Comparison of ENCODE assay signal across 8 cellular contexts in the genomic region with DNA sequence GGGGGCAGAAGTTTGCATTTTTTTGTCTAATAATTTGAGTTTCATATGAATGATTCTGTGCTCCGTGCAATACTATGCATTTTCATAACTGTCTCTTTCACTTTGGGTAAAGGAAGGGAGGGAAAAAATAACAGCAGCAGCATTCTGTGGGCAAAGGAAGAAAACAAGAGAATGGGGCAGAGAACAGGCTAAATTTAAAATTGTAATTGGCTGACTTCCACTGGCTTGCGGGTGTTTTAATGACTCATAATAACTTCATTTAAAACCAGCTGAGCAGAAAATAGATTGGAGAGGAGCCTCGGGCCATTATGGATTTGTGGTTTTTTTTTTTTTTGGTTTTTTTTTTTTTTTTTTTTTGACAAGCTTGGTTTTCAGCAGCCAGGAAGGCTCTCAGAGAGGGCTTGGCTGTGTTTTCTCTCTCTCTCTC.
DNase-seq lines count a peak whose midpoint lies in the region; ATAC-seq, FAIRE-seq and TF ChIP-seq lines count a peak whose summit lies in the region.

No MANE protein-coding gene starts in this region.

- peak overlapping the region; percentile 54 to 86 for H3K27ac Mint-ChIP-seq in natural killer cell treated with Interleukin-12 subunit alpha and Interleukin-12 subunit beta and Interleukin-15 and Interleukin-18, amount 100 ng/mL, for 72 hours

- TF ChIP-seq CTCF in C4-2B (conservative IDR thresholded peaks at IDR 0.05) (no peak), endothelial cell of umbilical vein (IDR thresholded peaks at IDR 0.05; ENCODE audit: extremely low read depth in 1 of 2, insufficient read depth in 1 of 2, low read depth in 1 of 2, low read length in 2 of 2) (no peak)

- H3K36me3 ChIP-seq in SK-N-MC (ENCODE audit: insufficient read depth, low read length): no peaks in the 10 kb centered on the region
- no peaks in the 10 kb centered on the region for H3K36me3 ChIP-seq in endothelial cell of umbilical vein (ENCODE audit: control insufficient read depth in 2 of 2, extremely low read depth in 1 of 2, insufficient read depth in 2 of 2, low read length in 2 of 2)

- H3K9me3 ChIP-seq in SK-N-MC (ENCODE audit: low read depth, low read length): no peaks in the 10 kb centered on the region
- no peaks in the 10 kb centered on the region for H3K9me3 ChIP-seq in endothelial cell of umbilical vein (replicated peaks; ENCODE audit: control insufficient read depth, insufficient read depth, low read length)

- no TSS peak for BruUV-seq in endothelial cell of umbilical vein (replicated peaks; lab: Mats Ljungman, UMichigan)

- H3K9me3 Mint-ChIP-seq in natural killer cell treated with Interleukin-12 subunit alpha and Interleukin-12 subunit beta and Interleukin-15 and Interleukin-18, amount 100 ng/mL, for 72 hours: no peaks in the 10 kb centered on the region

- no peak overlapping the region for H2AFZ ChIP-seq in endothelial cell of umbilical vein (ENCODE audit: low read depth, low read length)

- H3K79me2 ChIP-seq in endothelial cell of umbilical vein (ENCODE audit: control insufficient read depth, insufficient read depth, low read length): peaks cover 4% of the 10 kb centered on the region

- peak; percentile 95 for FAIRE-seq in endothelial cell of umbilical vein (lab: Jason Lieb, UNC)

- H3K4me1 ChIP-seq in endothelial cell of umbilical vein (ENCODE audit: control insufficient read depth, extremely low read depth, insufficient read depth, low read length): peaks cover 71% of the 10 kb centered on the region

- H3K4me1 Mint-ChIP-seq in natural killer cell treated with Interleukin-12 subunit alpha and Interleukin-12 subunit beta and Interleukin-15 and Interleukin-18, amount 100 ng/mL, for 72 hours (ENCODE audit: low read depth in 2 of 2): peaks cover 65 to 78% of the 10 kb centered on the region in 2 donors

- H4K20me1 ChIP-seq in endothelial cell of umbilical vein (replicated peaks; ENCODE audit: control insufficient read depth, extremely low read depth, insufficient read depth, low read length): no peaks in the 10 kb centered on the region

- peak overlapping the region; percentile 49 for H3K4me2 ChIP-seq in endothelial cell of umbilical vein (ENCODE audit: insufficient read depth, low read length)

- H3K9ac ChIP-seq in SK-N-MC (ENCODE audit: insufficient read length) (no peak overlapping the region), endothelial cell of umbilical vein (replicated peaks; ENCODE audit: extremely low read depth, insufficient read depth, low read length) (peak overlapping the region; percentile 65)

- H3K27me3 ChIP-seq in endothelial cell of umbilical vein (ENCODE audit: control insufficient read depth in 2 of 2, insufficient read depth in 2 of 2, low read length in 2 of 2): no peaks in the 10 kb centered on the region

- no peak for TF ChIP-seq POLR2A in endothelial cell of umbilical vein (IDR thresholded peaks at IDR 0.05; ENCODE audit: low read depth, low read length)

- CTCF ChIA-PET in endothelial cell of umbilical vein (lab: Charles Lee): interaction anchor here (0.6 to 2.6 kb wide), 8 partner anchors 13 to 507 kb away, joined by 3 to 18 read pairs (median 3); no protein-coding TSS in a partner anchor

- H3K27me3 Mint-ChIP-seq in natural killer cell treated with Interleukin-12 subunit alpha and Interleukin-12 subunit beta and Interleukin-15 and Interleukin-18, amount 100 ng/mL, for 72 hours: no peaks in the 10 kb centered on the region

- H3K4me3 Mint-ChIP-seq in natural killer cell treated with Interleukin-12 subunit alpha and Interleukin-12 subunit beta and Interleukin-15 and Interleukin-18, amount 100 ng/mL, for 72 hours: peak overlapping the region; percentile 64

- no peaks in the 10 kb centered on the region for H3K9me1 ChIP-seq in endothelial cell of umbilical vein (replicated peaks; ENCODE audit: control insufficient read depth, extremely low read depth, insufficient read depth, low read length)

- intact Hi-C loops in endothelial cell of umbilical vein (cut with micrococcal nuclease) (loop anchor here (1.0 to 10.0 kb wide), 2 partner anchors 12 to 782 kb away; a partner anchor contains a TSS), left colon (cut with DNase I, micrococcal nuclease) (no loop called here)

- DNase-seq in M059J (ENCODE audit: low read depth): peak; percentile 87
- peak; percentile 95 for DNase-seq in SK-N-MC (ENCODE audit: low read depth, low spot score)
- DNase-seq in endothelial cell of umbilical vein (ENCODE audit: low read depth, low spot score): peak; percentile 89
- DNase-seq in natural killer cell treated with Interleukin-12 subunit alpha and Interleukin-12 subunit beta and Interleukin-15 and Interleukin-18, amount 100 ng/mL, for 72 hours (ENCODE audit: low spot score): no peak
- no peak for DNase-seq in left colon

- POLR2A ChIA-PET in endothelial cell of umbilical vein (lab: Charles Lee): interaction anchor here (0.6 to 1.5 kb wide), 3 partner anchors 12 to 107 kb away, joined by 3 to 6 read pairs (median 3); no protein-coding TSS in a partner anchor

- H3K27ac ChIP-seq in C4-2B: peak overlapping the region; percentile 100; the same call in 1 of the 2 replicates
- peak overlapping the region; percentile 7; the same call in 1 of the 2 replicates for H3K27ac ChIP-seq in SK-N-MC
- H3K27ac ChIP-seq in endothelial cell of umbilical vein (ENCODE audit: insufficient read depth, low read depth, low read length): peak overlapping the region; percentile 58

- H3K4me3 ChIP-seq in SK-N-MC: peak overlapping the region; percentile 55
- peak overlapping the region in 1 of 3 experiments; percentile 28 for H3K4me3 ChIP-seq in endothelial cell of umbilical vein (replicated peaks in 1 of 3; ENCODE audit: insufficient read depth in 1 of 3, low read depth in 1 of 3, low read length in 3 of 3)

- dilution Hi-C loops in endothelial cell of umbilical vein (cut with MboI; ENCODE audit: extremely low pct_ligation_motif_present, low sequenced_read_pairs): no loop called here

- no peaks in the 10 kb centered on the region for H3K36me3 Mint-ChIP-seq in natural killer cell treated with Interleukin-12 subunit alpha and Interleukin-12 subunit beta and Interleukin-15 and Interleukin-18, amount 100 ng/mL, for 72 hours

- ATAC-seq in natural killer cell treated with Interleukin-12 subunit alpha and Interleukin-12 subunit beta and Interleukin-15 and Interleukin-18, amount 100 ng/mL, for 72 hours: peak; percentile 67 to 68
- ATAC-seq in left colon (no peak), HG02763 (IDR thresholded peaks at IDR 0.05; ENCODE audit: unreplicated experiment) (no peak), GM21528 (IDR thresholded peaks at IDR 0.05; ENCODE audit: low FRiP score, unreplicated experiment) (no peak)

TF ChIP-seq in endothelial cell of umbilical vein, 7 proteins besides CTCF, POLR2A, EP300 and RAD21:
- peak; percentile 81 for TF ChIP-seq FOS (IDR thresholded peaks at IDR 0.05; ENCODE audit: borderline replicate concordance, insufficient read depth, low read length)
- no peak for TF ChIP-seq GATA2 (IDR thresholded peaks at IDR 0.05; ENCODE audit: insufficient read depth, insufficient read length, low read depth, low read length)
- TF ChIP-seq POLR2AphosphoS5 (IDR thresholded peaks at IDR 0.05; ENCODE audit: insufficient read depth, low read depth, low read length): peak; percentile 64
- peak; percentile 72 for TF ChIP-seq JUN (IDR thresholded peaks at IDR 0.05; ENCODE audit: borderline replicate concordance, insufficient read depth, insufficient read length, low read depth)

Comparison
In these comparisons a context has a peak if more than half of its experiments do, and no peak if none do; other contexts are left out.
1. H3K27ac ChIP-seq: peak in every context shown above with its lines; median percentile 100 in C4-2B; 58 in endothelial cell of umbilical vein; 7 in SK-N-MC.
2. DNase-seq: peak in M059J (single experiment), SK-N-MC (single experiment) and endothelial cell of umbilical vein (single experiment); none in natural killer cell treated with Interleukin-12 subunit alpha and Interleukin-12 subunit beta and Interleukin-15 and Interleukin-18, amount 100 ng/mL, for 72 hours (single experiment) and left colon (0 of 2).
3. ATAC-seq: peak in natural killer cell treated with Interleukin-12 subunit alpha and Interleukin-12 subunit beta and Interleukin-15 and Interleukin-18, amount 100 ng/mL, for 72 hours (2 of 2); none in left colon (single experiment), HG02763 (single experiment) and GM21528 (single experiment).